1 cellular context compared by ENCODE assay signal in the genomic region with DNA sequence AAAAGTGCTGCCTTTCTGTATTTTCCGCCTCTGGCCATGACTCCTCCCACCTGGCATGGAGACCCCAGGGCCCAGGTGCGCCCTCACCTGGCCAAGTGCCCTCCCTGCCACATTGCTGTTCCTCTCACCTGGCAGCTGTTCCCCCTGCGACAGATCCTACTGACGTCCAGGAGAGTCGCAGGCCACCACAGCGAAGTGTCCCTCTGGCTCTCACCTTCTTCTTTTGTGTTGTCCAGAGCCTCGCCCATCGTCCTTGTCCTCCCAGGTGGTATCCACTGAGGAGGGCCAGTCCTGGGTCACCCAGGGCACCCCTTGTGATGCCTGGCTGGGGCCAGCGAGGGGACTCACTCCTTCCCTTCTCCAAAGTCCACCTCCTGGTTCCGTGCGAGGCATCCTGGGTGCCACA.
TF ChIP-seq lines count a peak whose summit lies in the region.

No MANE protein-coding gene starts in this region.

TF ChIP-seq in H1, 55 proteins besides CTCF, POLR2A, EP300 and RAD21 (continued from another document):
- TF ChIP-seq KDM1A (IDR thresholded peaks at IDR 0.05; ENCODE audit: borderline replicate concordance, low read length) (no peak), SIN3A (conservative IDR thresholded peaks at IDR 0.05 in 1 of 2, IDR thresholded peaks at IDR 0.05 in 1 of 2; ENCODE audit: low read depth in 1 of 2, low read length in 2 of 2) (peak in 1 of 2 experiments; percentile 76; a peak in 2 of 4 replicates), JUND (IDR thresholded peaks at IDR 0.05; ENCODE audit: low read length) (0 out of 2 replicates have a peak, but pooled peaks have one; percentile 39), BCL11A (IDR thresholded peaks at IDR 0.05; ENCODE audit: low read depth in 2 of 2, low read length in 2 of 2) (no peak), TEAD4 (IDR thresholded peaks at IDR 0.05; ENCODE audit: low read depth, low read length) (peak; percentile 63; the same call in 1 of the 2 replicates), HDAC6 (IDR thresholded peaks at IDR 0.05; ENCODE audit: low read depth, low read length) (no peak), CBX5 (IDR thresholded peaks at IDR 0.05; ENCODE audit: low read depth, low read length) (no peak), RXRA (IDR thresholded peaks at IDR 0.05; ENCODE audit: insufficient read depth, low read depth, low read length) (no peak), GABPA (IDR thresholded peaks at IDR 0.05; ENCODE audit: borderline replicate concordance, insufficient read depth, low read length) (peak; percentile 19; the same call in 1 of the 2 replicates), BRCA1 (IDR thresholded peaks at IDR 0.05; ENCODE audit: low read depth, low read length) (no peak), PHF8 (conservative IDR thresholded peaks at IDR 0.05; ENCODE audit: low read depth, low read length) (no peak)
- TF ChIP-seq, protein P1, sequence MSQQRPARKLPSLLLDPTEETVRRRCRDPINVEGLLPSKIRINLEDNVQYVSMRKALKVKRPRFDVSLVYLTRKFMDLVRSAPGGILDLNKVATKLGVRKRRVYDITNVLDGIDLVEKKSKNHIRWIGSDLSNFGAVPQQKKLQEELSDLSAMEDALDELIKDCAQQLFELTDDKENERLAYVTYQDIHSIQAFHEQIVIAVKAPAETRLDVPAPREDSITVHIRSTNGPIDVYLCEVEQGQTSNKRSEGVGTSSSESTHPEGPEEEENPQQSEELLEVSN (IDR thresholded peaks at IDR 0.05), result 0 out of 2 replicates have a peak, but pooled peaks have one; percentile 28
- TF ChIP-seq, protein P2, sequence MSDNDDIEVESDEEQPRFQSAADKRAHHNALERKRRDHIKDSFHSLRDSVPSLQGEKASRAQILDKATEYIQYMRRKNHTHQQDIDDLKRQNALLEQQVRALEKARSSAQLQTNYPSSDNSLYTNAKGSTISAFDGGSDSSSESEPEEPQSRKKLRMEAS (IDR thresholded peaks at IDR 0.05), result peak; percentile 62
